Comparison of ENCODE assay signal across 16 cellular contexts in the genomic region with DNA sequence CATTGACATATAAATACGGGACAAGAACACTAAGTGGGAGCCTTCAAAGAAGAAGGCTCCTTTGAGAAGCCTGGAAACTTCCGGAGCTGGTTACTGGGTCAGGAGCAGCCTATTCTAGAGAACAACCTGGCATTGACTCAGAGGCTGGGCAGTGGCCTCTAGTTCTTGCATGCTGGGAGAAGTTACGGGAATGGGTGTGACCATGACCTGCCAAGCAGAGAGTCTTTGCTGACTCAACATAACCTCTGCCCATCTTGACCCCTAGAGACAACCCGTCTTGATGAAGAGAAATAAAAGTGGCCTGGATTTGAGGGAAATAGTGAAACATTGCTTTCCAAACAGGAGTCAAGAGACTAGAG. TPM values are rescaled to one million over a fixed set of nuclear protein-coding genes. Genes with fewer than 3 reads are reported as not detected.
A peak's percentile ranks its signal among the peaks of the same experiment; 100 is the strongest.
DNase-seq lines count a peak whose midpoint lies in the region; ATAC-seq, FAIRE-seq and TF ChIP-seq lines count a peak whose summit lies in the region.
"Had no signal": no experiment of that assay in that cellular context is flagged by ENCODE, and none has a peak within 500 bp of the region (broad histone marks: within the 10 kb centered on the region; RNA-seq: fewer than 3 reads in every experiment).

No MANE protein-coding gene starts in this region.

- intact Hi-C loops in heart left ventricle (cut with DNase I): no loop called here
- intact Hi-C loops in left ventricle myocardium superior (cut with micrococcal nuclease): no loop called here
- intact Hi-C loops in vagina (cut with DNase I): no loop called here
- intact Hi-C loops in kidney (cut with DNase I): no loop called here

- no peak for FAIRE-seq in kidney (lab: Jason Lieb, UNC)
- FAIRE-seq: A204.1 had no signal

- H3K27ac ChIP-seq in heart left ventricle (peak overlapping the region in 11 of 12 donors; percentile 0 to 86 (median 54)), vagina (peak overlapping the region; percentile 40), kidney (ENCODE audit: low read depth in 2 of 2, low read length in 2 of 2) (no peak overlapping the region)
- H3K27ac ChIP-seq: prostate gland had no signal

- no peak for ATAC-seq in heart left ventricle
- no peak for ATAC-seq in left ventricle myocardium superior
- ATAC-seq: activated CD4-positive, CD25-positive, alpha-beta regulatory T cell treated with anti-CD3 and anti-CD28 coated beads, Interleukin-2, amount 50 U/mL, for 24 hours; stimulated activated effector memory CD8-positive, alpha-beta T cell treated with anti-CD3 and anti-CD28 coated beads, Interleukin-12 subunit alpha, Interleukin-12 subunit beta, amount 100 ng/mL, for 72 hours had no signal

- no peak for TF ChIP-seq POLR2A in heart left ventricle (IDR thresholded peaks at IDR 0.05)
- TF ChIP-seq POLR2A in vagina (IDR thresholded peaks at IDR 0.05): no peak

- H3K9ac ChIP-seq in kidney (ENCODE audit: low read length in 2 of 2): no peak overlapping the region

- H3K9me3 ChIP-seq in heart left ventricle: no peaks in the 10 kb centered on the region
- no peaks in the 10 kb centered on the region for H3K9me3 ChIP-seq in vagina
- H3K9me3 ChIP-seq in kidney (ENCODE audit: control insufficient read depth in 1 of 2, low read length in 2 of 2): no peaks in the 10 kb centered on the region
- H3K9me3 ChIP-seq: prostate gland had no signal

- peaks cover 17 to 98% (median 70%) of the 10 kb centered on the region in 12 donors for H3K4me1 ChIP-seq in heart left ventricle
- peaks cover 66% of the 10 kb centered on the region for H3K4me1 ChIP-seq in vagina
- peaks cover 4 to 11% of the 10 kb centered on the region in 2 donors for H3K4me1 ChIP-seq in kidney (ENCODE audit: control insufficient read depth in 1 of 2, insufficient read depth in 1 of 2, low read depth in 1 of 2, low read length in 2 of 2)
- H3K4me1 ChIP-seq: prostate gland had no signal

- TF ChIP-seq CTCF in heart left ventricle (IDR thresholded peaks at IDR 0.05) (no peak), vagina (IDR thresholded peaks at IDR 0.05) (no peak), kidney (IDR thresholded peaks at IDR 0.05; ENCODE audit: borderline replicate concordance, extremely low read depth, insufficient read depth) (no peak)

- no peak overlapping the region for H3K4me3 ChIP-seq in heart left ventricle
- H3K4me3 ChIP-seq in vagina: no peak overlapping the region
- H3K4me3 ChIP-seq in kidney (ENCODE audit: low read length in 2 of 2): no peak overlapping the region
- H3K4me3 ChIP-seq: prostate gland had no signal

- WGBS in heart left ventricle, 4 donors: 83 to 93% (median 90%) methylated on average over 4 of the region's 4 CpGs

- no peaks in the 10 kb centered on the region for H3K27me3 ChIP-seq in heart left ventricle
- H3K27me3 ChIP-seq in vagina: no peaks in the 10 kb centered on the region

- DNase-seq in heart left ventricle: no peak
- DNase-seq in left ventricle myocardium superior: no peak
- DNase-seq in glomerular visceral epithelial cell (ENCODE audit: extremely low spot score): peak; percentile 69
- DNase-seq in myocyte (ENCODE audit: low read depth): peak; percentile 65
- DNase-seq in vagina (ENCODE audit: extremely low spot score in 2 of 2): no peak
- no peak for DNase-seq in islet precursor cell
- DNase-seq in COLO829 (ENCODE audit: low spot score): no peak
- no peak for DNase-seq in kidney
- DNase-seq: activated naive CD8-positive, alpha-beta T cell treated with anti-CD3 and anti-CD28 coated beads for 36 hours; erythroblast; NCI-H1048; stimulated activated CD4-positive, alpha-beta T cell treated with anti-CD3 and anti-CD28 coated beads, Interleukin-4, amount 100 ng/mL, for 4 hours had no signal

- H3K36me3 ChIP-seq in heart left ventricle: peaks cover 0 to 7% (median 0%) of the 10 kb centered on the region in 9 donors
- no peaks in the 10 kb centered on the region for H3K36me3 ChIP-seq in vagina
- H3K36me3 ChIP-seq in kidney (ENCODE audit: control insufficient read depth in 1 of 2, insufficient read depth in 2 of 2, low read length in 2 of 2): no peaks in the 10 kb centered on the region
- H3K36me3 ChIP-seq: prostate gland had no signal

RNA-seq across cellular contexts. Expression of gene STARD13, which starts 21.0 kb away (rescaled TPM):
- 10 to 100 TPM; 18.6 to 39.2 (median 31.6) TPM for total RNA-seq in heart left ventricle
- polyA plus RNA-seq in heart left ventricle: 10 to 100 TPM in 1 of 2 donors, 1 to 10 TPM in 1; 9.3 to 15.1 TPM
- total RNA-seq in left ventricle myocardium superior: 41.1 TPM
- 28.6 and 41.7 TPM in 2 replicates for total RNA-seq in myocyte
- polyA plus RNA-seq in myocyte (2012): 27.1 TPM
- total RNA-seq in vagina: 33.1 TPM
- 37.2 TPM for total RNA-seq in kidney
- polyA plus RNA-seq in kidney (ENCODE audit: insufficient read depth, low read depth, low replicate concordance): 5.1 TPM

Comparison
In these comparisons a context has a peak if more than half of its experiments do, and no peak if none do; other contexts are left out.
1. DNase-seq: peak in glomerular visceral epithelial cell (single experiment) and myocyte (single experiment); none in heart left ventricle (0 of 5), left ventricle myocardium superior (single experiment), vagina (0 of 2), islet precursor cell (single experiment), COLO829 (single experiment) and kidney (single experiment).
2. H3K27ac ChIP-seq: peak in heart left ventricle (11 of 12) and vagina (single experiment); none in kidney (0 of 2).